ENCODE assay signal across 2 cellular contexts in the genomic region with DNA sequence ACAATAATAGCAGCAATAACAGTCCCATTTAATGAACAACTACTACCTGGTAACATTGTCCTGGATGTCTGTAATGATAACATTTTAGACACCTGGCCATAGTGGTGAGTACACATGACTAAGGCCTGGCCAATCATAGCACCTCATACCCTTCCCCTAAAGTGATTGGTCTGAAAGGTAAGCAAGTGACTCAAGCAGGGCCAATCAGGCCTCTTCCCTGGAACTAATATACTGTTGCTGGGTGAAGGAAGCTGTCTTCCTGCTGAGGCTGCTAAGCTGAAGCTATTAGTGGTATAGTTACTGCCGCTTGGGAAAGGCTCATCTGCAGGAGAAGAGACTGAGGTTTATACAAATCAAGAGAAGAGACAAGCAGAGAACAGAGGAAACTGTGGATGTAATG.
TF ChIP-seq lines count a peak whose summit lies in the region.

No MANE protein-coding gene starts in this region.

TF ChIP-seq in HepG2, 621 proteins besides CTCF, POLR2A, EP300 and RAD21:
- TF ChIP-seq ZNF24 (IDR thresholded peaks at IDR 0.05) (no peak), RFXAP (CRISPR knock-in tag; IDR thresholded peaks at IDR 0.05; ENCODE audit: borderline replicate concordance) (0 out of 2 replicates have a peak, but pooled peaks have one; percentile 46), RFX5 (IDR thresholded peaks at IDR 0.05; ENCODE audit: low read depth, low read length) (peak; percentile 86)

TF ChIP-seq in K562, 482 proteins besides CTCF, POLR2A, EP300 and RAD21:
- TF ChIP-seq, protein P1, sequence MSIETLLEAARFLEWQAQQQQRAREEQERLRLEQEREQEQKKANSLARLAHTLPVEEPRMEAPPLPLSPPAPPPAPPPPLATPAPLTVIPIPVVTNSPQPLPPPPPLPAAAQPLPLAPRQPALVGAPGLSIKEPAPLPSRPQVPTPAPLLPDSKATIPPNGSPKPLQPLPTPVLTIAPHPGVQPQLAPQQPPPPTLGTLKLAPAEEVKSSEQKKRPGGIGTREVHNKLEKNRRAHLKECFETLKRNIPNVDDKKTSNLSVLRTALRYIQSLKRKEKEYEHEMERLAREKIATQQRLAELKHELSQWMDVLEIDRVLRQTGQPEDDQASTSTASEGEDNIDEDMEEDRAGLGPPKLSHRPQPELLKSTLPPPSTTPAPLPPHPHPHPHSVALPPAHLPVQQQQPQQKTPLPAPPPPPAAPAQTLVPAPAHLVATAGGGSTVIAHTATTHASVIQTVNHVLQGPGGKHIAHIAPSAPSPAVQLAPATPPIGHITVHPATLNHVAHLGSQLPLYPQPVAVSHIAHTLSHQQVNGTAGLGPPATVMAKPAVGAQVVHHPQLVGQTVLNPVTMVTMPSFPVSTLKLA (conservative IDR thresholded peaks at IDR 0.05): no peak
- TF ChIP-seq RFX5 (IDR thresholded peaks at IDR 0.05; ENCODE audit: low read depth, low read length): peak; percentile 77; the same call in 1 of the 2 replicates
